12 cellular contexts compared by ENCODE assay signal in genomic region chr4:127783971-127784519, GRCh38. TPM values are rescaled to one million over a fixed set of nuclear protein-coding genes. Genes with fewer than 3 reads are reported as not detected.
DNase-seq lines count a peak whose midpoint lies in the region; FAIRE-seq and TF ChIP-seq lines count a peak whose summit lies in the region.
"Had no signal": no experiment of that assay in that cellular context is flagged by ENCODE, and none has a peak within 500 bp of the region (broad histone marks: within the 10 kb centered on the region; RNA-seq: fewer than 3 reads in every experiment).

No MANE protein-coding gene starts in this region.

- H3F3A ChIP-seq in GM23248 (ENCODE audit: insufficient read depth): peaks cover 10% of the 10 kb centered on the region; the same call in 1 of the 2 replicates

- H3K79me2 ChIP-seq in GM23248 (ENCODE audit: insufficient read depth) (no peaks in the 10 kb centered on the region), fibroblast of lung (ENCODE audit: control insufficient read depth, insufficient read depth, low read length) (no peaks in the 10 kb centered on the region)

- no peaks in the 10 kb centered on the region for H3K9me3 ChIP-seq in GM23248 (ENCODE audit: low read depth)
- no peaks in the 10 kb centered on the region for H3K9me3 ChIP-seq in fibroblast of lung (ENCODE audit: control insufficient read depth, insufficient read depth, low read depth, low read length)
- H3K9me3 ChIP-seq in skeletal muscle satellite cell (replicated peaks; ENCODE audit: low read length): no peaks in the 10 kb centered on the region

- in situ Hi-C loops in GM23248 (cut with MboI): no loop called here

- H2AFZ ChIP-seq in GM23248 (peak overlapping the region; percentile 86; the same call in 1 of the 2 replicates), fibroblast of lung (ENCODE audit: low read length) (no peak overlapping the region)

- H3K27ac ChIP-seq in GM23248: no peak overlapping the region
- no peak overlapping the region for H3K27ac ChIP-seq in RWPE1
- no peak overlapping the region for H3K27ac ChIP-seq in fibroblast of lung (ENCODE audit: insufficient read depth, low read length)
- H3K27ac ChIP-seq: cardiac muscle cell had no signal

- peak overlapping the region; percentile 78; the same call in 1 of the 2 replicates for H3K4me3 ChIP-seq in GM23248
- peak overlapping the region in 2 of 4 experiments; percentile 75 to 90 for H3K4me3 ChIP-seq in fibroblast of lung (replicated peaks in 1 of 4; ENCODE audit: control extremely low read depth in 1 of 4, insufficient read depth in 1 of 4, low read depth in 3 of 4, low read length in 4 of 4)
- H3K4me3 ChIP-seq in skeletal muscle satellite cell (ENCODE audit: low read length): no peak overlapping the region
- H3K4me3 ChIP-seq: cardiac muscle cell had no signal

- 91 to 93% methylated on average over 8 of the region's 8 CpGs for WGBS in GM23248 (ENCODE audit: low coverage in 1 of 2, low lambda C conversion rate in 2 of 2, missing lambda C conversion rate in 2 of 2), 2 experiments

- DNase-seq in GM23248 (no peak), RWPE1 (ENCODE audit: low spot score) (peak; percentile 5), fibroblast of lung (ENCODE audit: low read depth in 2 of 2) (no peak), HK-2 (ENCODE audit: unreplicated experiment) (no peak), NCI-H1092 treated with DMSO at 0.1 percent for 48 hours (lab: John Stamatoyannopoulos, UW) (no peak), EL (no peak), GM12892 (ENCODE audit: insufficient read length) (no peak)
- DNase-seq: DMS79 had no signal

- TF ChIP-seq CTCF in RWPE1 (conservative IDR thresholded peaks at IDR 0.05; ENCODE audit: low read depth) (no peak), fibroblast of lung (conservative IDR thresholded peaks at IDR 0.05 in 1 of 2, IDR thresholded peaks at IDR 0.05 in 1 of 2; ENCODE audit: low read depth in 1 of 2, low read length in 2 of 2) (no peak)

- POLR2A ChIA-PET in RWPE1 (lab: Yijun Ruan, JAX; ENCODE audit: low non-redundant PET): no interaction called here

- H4K20me1 ChIP-seq in GM23248 (ENCODE audit: insufficient read depth): no peaks in the 10 kb centered on the region
- no peaks in the 10 kb centered on the region for H4K20me1 ChIP-seq in fibroblast of lung (ENCODE audit: control insufficient read depth, extremely low read depth, insufficient read depth, low read length)

- FAIRE-seq in GM12892 (lab: Jason Lieb, UNC): no peak

- H3K27me3 ChIP-seq in GM23248 (replicated peaks; ENCODE audit: insufficient read depth) (no peaks in the 10 kb centered on the region), fibroblast of lung (ENCODE audit: control insufficient read depth, insufficient read depth, low read length) (no peaks in the 10 kb centered on the region), skeletal muscle satellite cell (ENCODE audit: control insufficient read depth, insufficient read depth, low read length) (peaks cover 2% of the 10 kb centered on the region)

- H3K36me3 ChIP-seq in GM23248 (ENCODE audit: low read depth) (no peaks in the 10 kb centered on the region), fibroblast of lung (ENCODE audit: control insufficient read depth, insufficient read depth, low read length) (no peaks in the 10 kb centered on the region), skeletal muscle satellite cell (ENCODE audit: insufficient read depth, low read length) (no peaks in the 10 kb centered on the region)
- H3K36me3 ChIP-seq: cardiac muscle cell had no signal

- H3K4me1 ChIP-seq in GM23248 (ENCODE audit: insufficient read depth) (no peaks in the 10 kb centered on the region), fibroblast of lung (ENCODE audit: control insufficient read depth, extremely low read depth, insufficient read depth, low read length) (peaks cover 3% of the 10 kb centered on the region), skeletal muscle satellite cell (ENCODE audit: control insufficient read depth, insufficient read depth, low read length) (no peaks in the 10 kb centered on the region)

- CTCF ChIA-PET in RWPE1 (lab: Yijun Ruan, JAX): no interaction called here

- H3K9me2 ChIP-seq in GM23248 (ENCODE audit: insufficient read depth): no peaks in the 10 kb centered on the region

- H3K4me2 ChIP-seq in GM23248 (ENCODE audit: unreplicated experiment) (no peak overlapping the region), fibroblast of lung (ENCODE audit: extremely low read depth, insufficient read depth, low read length) (peak overlapping the region; percentile 56), skeletal muscle satellite cell (ENCODE audit: low read length) (peak overlapping the region; percentile 99)

- no peak for TF ChIP-seq POLR2A in GM12892 (IDR thresholded peaks at IDR 0.05; ENCODE audit: low read depth, low read length)

- H3K9ac ChIP-seq in GM23248 (no peak overlapping the region), fibroblast of lung (ENCODE audit: insufficient read depth, low read length) (no peak overlapping the region), skeletal muscle satellite cell (ENCODE audit: low read depth, low read length) (peak overlapping the region; percentile 37)

RNA-seq across cellular contexts. Expression of gene HSPA4L, which starts 1.9 kb away (rescaled TPM):
- 1.3 and 1.4 TPM in 2 replicates for total RNA-seq in GM23248 (2014; rRNA removed; shearing (Covaris generic))
- polyA plus RNA-seq in GM23248 (2016; fragmentation: Nextera tagmentation; extraction: Ambion mirVana): 2.1 and 2.2 TPM in 2 replicates
- total RNA-seq in fibroblast of lung: 8.5 and 10.1 TPM in 2 replicates
- polyA plus RNA-seq in fibroblast of lung: 3.9 and 9.9 TPM in 2 replicates
- polyA plus RNA-seq in fibroblast of lung (2012): 3.6 and 6.6 TPM in 2 replicates
- polyA minus RNA-seq in fibroblast of lung (ENCODE audit: low replicate concordance): 2.1 and 5.6 TPM in 2 replicates
- 3.5 and 5.6 TPM in 2 replicates for total RNA-seq in skeletal muscle satellite cell (2012; rRNA removed)
- polyA plus RNA-seq in GM12892 (2012; ENCODE audit: missing spikeins): 12.7 TPM

RNA-seq across cellular contexts. Expression of gene SLC25A31, which starts 53.8 kb away (rescaled TPM):
- total RNA-seq in GM23248 (2014; rRNA removed; shearing (Covaris generic)): not detected in 2 replicates
- polyA plus RNA-seq in GM23248 (2016; fragmentation: Nextera tagmentation; extraction: Ambion mirVana): not detected in 2 replicates
- not detected in 2 replicates for total RNA-seq in fibroblast of lung
- not detected in 2 replicates for polyA plus RNA-seq in fibroblast of lung
- polyA plus RNA-seq in fibroblast of lung (2012): not detected in 2 replicates
- polyA minus RNA-seq in fibroblast of lung (ENCODE audit: low replicate concordance): not detected in 2 replicates
- total RNA-seq in skeletal muscle satellite cell (2012; rRNA removed): not detected in 2 replicates
- polyA plus RNA-seq in GM12892 (2012; ENCODE audit: missing spikeins): not detected
- total RNA-seq: cardiac muscle cell, pulmonary artery endothelial cell, RPMI7951 had no signal
